ENCODE assay signal across 8 cellular contexts in the genomic region with DNA sequence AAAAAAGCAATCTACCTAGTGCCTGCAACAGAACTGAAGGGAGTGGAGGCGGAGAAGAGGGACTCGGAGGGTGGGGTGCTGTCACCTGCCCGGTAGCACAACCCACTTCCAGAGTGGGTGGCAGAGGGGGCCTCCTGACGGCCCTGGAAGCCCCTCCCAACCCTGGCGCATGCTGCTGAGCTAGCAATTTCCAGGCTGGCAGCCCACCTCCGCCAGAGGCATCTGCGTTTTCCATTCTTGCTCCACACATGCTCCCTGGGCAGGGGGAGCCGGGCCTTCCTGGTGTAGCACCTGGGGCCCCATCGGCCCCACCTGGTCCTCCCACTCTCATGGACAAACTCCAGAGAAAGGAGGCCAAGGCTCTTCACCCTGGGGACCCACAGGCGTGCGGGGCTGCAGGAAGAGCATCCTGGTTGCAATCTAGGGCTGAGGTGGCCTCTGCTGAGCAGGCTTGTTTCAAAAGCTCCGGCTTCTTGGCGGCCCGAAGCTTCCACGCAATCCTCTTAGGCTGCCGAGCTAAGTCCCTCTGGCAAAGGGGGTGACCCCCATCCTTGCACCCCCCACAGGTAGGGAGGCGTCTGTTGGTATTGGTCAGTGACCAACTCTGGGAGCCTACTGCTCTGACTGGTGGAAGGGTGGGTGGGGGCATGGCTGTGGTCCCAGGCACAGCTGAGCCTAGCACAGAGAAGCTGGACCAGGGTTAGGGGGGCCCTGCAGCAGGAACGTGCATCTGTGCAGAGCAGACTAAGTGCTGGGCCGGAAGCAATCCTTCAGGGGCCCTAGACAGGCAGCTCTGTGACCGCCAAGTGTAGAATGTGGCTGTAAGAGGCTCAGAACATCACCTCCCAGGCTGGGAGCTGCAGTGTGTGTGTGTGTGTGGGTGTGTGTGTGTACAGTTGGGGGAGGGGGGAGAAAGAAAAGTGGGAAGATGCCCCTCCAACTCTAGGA. TPM values are rescaled to one million over a fixed set of nuclear protein-coding genes. Genes with fewer than 3 reads are reported as not detected.
DNase-seq lines count a peak whose midpoint lies in the region; ATAC-seq and TF ChIP-seq lines count a peak whose summit lies in the region.

No MANE protein-coding gene starts in this region.

- ATAC-seq in GM21360 (IDR thresholded peaks at IDR 0.05; ENCODE audit: unreplicated experiment) = no peak

- H3K27me3 Mint-ChIP-seq in IgD-negative memory B cell (no peaks in the 10 kb centered on the region), immature natural killer cell (ENCODE audit: low read depth in 3 of 3) (peaks cover 6 to 7% (median 6%) of the 10 kb centered on the region in 3 donors)

- no peak for DNase-seq in A673 (ENCODE audit: low spot score)
- peak; percentile 63 for DNase-seq in astrocyte of the hippocampus (ENCODE audit: low read depth, low spot score)
- no peak for DNase-seq in immature natural killer cell
- no peak for DNase-seq in COR-L47 (lab: John Stamatoyannopoulos, UW)
- DNase-seq in AG08395 (ENCODE audit: low spot score) = no peak

- no peaks in the 10 kb centered on the region for H3K9me3 Mint-ChIP-seq in IgD-negative memory B cell
- no peaks in the 10 kb centered on the region for H3K9me3 Mint-ChIP-seq in immature natural killer cell

- peaks cover 39% of the 10 kb centered on the region for H3K4me1 ChIP-seq in A673 (ENCODE audit: insufficient read depth, low read length, poor library complexity, severe bottlenecking)
- peaks cover 50% of the 10 kb centered on the region for H3K4me1 ChIP-seq in stomach smooth muscle (ENCODE audit: control insufficient read depth, insufficient read depth, low read length)

- CTCF ChIA-PET in A673 (lab: Charles Lee) = no interaction called here

- H3K36me3 Mint-ChIP-seq in IgD-negative memory B cell (no peaks in the 10 kb centered on the region), immature natural killer cell (no peaks in the 10 kb centered on the region)

- intact Hi-C loops in A673 (cut with micrococcal nuclease; ENCODE audit: unreplicated experiment) = loop anchor here (10.0 kb wide), 1 partner anchor 251 kb away; no protein-coding TSS in a partner anchor

- TF ChIP-seq CTCF in A673 (conservative IDR thresholded peaks at IDR 0.05; ENCODE audit: low read depth, low read length) = no peak

- H3K4me1 Mint-ChIP-seq in IgD-negative memory B cell (peaks cover 9 to 31% (median 13%) of the 10 kb centered on the region in 3 donors), immature natural killer cell (peaks cover 51 to 59% of the 10 kb centered on the region in 2 donors)

- H3K27ac ChIP-seq in A673 (ENCODE audit: low read depth, low read length, poor library complexity, severe bottlenecking) (no peak overlapping the region), stomach smooth muscle (ENCODE audit: low read length) (no peak overlapping the region)

- TSS peak; percentile 16 for BruUV-seq in A673 (replicated peaks; lab: Mats Ljungman, UMichigan)

- H3K27me3 ChIP-seq in A673 (replicated peaks; ENCODE audit: insufficient read depth, low read depth, low read length, poor library complexity) (no peaks in the 10 kb centered on the region), stomach smooth muscle (ENCODE audit: control insufficient read depth in 1 of 2, insufficient read depth in 2 of 2, low read length in 2 of 2) (no peaks in the 10 kb centered on the region)

- H3K36me3 ChIP-seq in A673 (ENCODE audit: insufficient read depth, low read length, poor library complexity, severe bottlenecking) = peaks cover 3% of the 10 kb centered on the region
- peaks cover 0 to 2% of the 10 kb centered on the region in 2 donors for H3K36me3 ChIP-seq in stomach smooth muscle (ENCODE audit: control insufficient read depth in 2 of 2, insufficient read depth in 2 of 2, low read length in 2 of 2)

- peak overlapping the region; percentile 91 to 97 (median 95) for H3K4me3 Mint-ChIP-seq in IgD-negative memory B cell
- H3K4me3 Mint-ChIP-seq in immature natural killer cell = peak overlapping the region; percentile 81 to 90 (median 89)

- peak overlapping the region; percentile 60 to 70 for H3K9ac ChIP-seq in stomach smooth muscle (ENCODE audit: low read length in 2 of 2)

- H3K9me3 ChIP-seq in A673 (ENCODE audit: low read depth, low read length, poor library complexity, severe bottlenecking) (no peaks in the 10 kb centered on the region), stomach smooth muscle (ENCODE audit: control insufficient read depth in 2 of 2, low read length in 2 of 2) (no peaks in the 10 kb centered on the region)

- POLR2A ChIA-PET in A673 (lab: Charles Lee; ENCODE audit: low non-redundant PET) = interaction anchor here (0.5 kb wide), 1 partner anchor 88 kb away, joined by 3 read pairs; no protein-coding TSS in a partner anchor

- peak overlapping the region in 2 of 3 donors; percentile 16 to 90 for H3K27ac Mint-ChIP-seq in IgD-negative memory B cell
- H3K27ac Mint-ChIP-seq in immature natural killer cell = peak overlapping the region in 3 of 6 donors; percentile 56 to 83 (median 83)

- H3K4me3 ChIP-seq in A673 (ENCODE audit: low read depth, low read length, poor library complexity, severe bottlenecking) (peak overlapping the region; percentile 90), stomach smooth muscle (ENCODE audit: low read length in 2 of 2) (peak overlapping the region; percentile 82 to 83)

RNA-seq across cellular contexts. Expression of gene HS6ST1, which starts 2.6 kb away (rescaled TPM):
- total RNA-seq in A673 (2021) = 56.7 and 63.3 TPM in 2 replicates
- polyA plus RNA-seq in IgD-negative memory B cell (4.3 TPM), immature natural killer cell (1 to 10 TPM; 5.1 to 6.6 (median 6.0) TPM)
